1 cellular context compared by ENCODE assay signal in genomic region chr11:10125522-10126133, GRCh38.
A peak's percentile ranks its signal among the peaks of the same experiment; 100 is the strongest.
TF ChIP-seq lines count a peak whose summit lies in the region.

No MANE protein-coding gene starts in this region.

TF ChIP-seq in IMR-90, 13 proteins besides CTCF, POLR2A, EP300 and RAD21:
- no peak for TF ChIP-seq MAFK (IDR thresholded peaks at IDR 0.05; ENCODE audit: low read depth, low read length)
- peak; percentile 53 for TF ChIP-seq CEBPB (IDR thresholded peaks at IDR 0.05; ENCODE audit: low read depth, low read length)
TF ChIP-seq in IMR-90: peak in this region for 1.
